Comparison of ENCODE assay signal across 14 cellular contexts in the genomic region with DNA sequence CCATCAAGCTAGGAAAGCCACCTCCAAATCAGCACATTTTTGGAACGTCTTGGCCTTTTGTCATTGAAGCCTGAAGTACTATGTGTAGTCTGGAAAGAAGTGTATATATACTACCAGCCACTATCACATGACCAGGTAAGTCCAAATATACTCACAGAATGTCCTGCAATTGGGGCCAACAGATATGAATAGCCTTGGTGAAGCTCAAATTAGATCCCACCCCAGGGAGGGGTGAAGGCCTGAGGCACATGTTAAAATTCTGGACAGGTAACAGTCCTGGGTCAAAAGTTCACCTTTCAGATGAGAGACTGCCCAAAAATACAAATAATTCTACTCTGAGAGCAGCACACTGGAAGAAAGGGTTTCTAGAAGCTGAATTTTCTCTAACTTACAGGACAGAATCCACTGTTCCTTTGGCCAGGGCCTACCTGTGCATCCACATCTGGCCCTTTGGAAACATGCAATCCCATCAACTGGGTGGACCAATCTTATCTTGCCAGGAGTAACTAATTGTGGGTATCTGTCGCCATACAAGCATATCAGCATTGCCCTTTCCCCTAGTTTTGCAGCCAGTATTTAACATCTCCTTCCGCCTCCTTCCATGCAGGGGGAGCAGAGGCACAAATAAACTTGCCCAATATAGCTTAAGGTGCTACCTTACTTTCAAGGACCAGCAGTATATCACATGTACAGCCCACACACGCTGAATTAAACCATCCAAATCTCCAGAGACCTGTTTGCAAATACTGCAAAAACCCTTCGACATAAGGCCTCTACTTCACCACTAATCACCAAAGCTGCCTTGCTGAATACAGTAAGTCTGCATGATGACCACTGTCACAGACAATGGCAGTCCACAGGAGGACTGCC.
DNase-seq lines count a peak whose midpoint lies in the region; ATAC-seq and TF ChIP-seq lines count a peak whose summit lies in the region.
"Had no signal": no experiment of that assay in that cellular context is flagged by ENCODE, and none has a peak within 500 bp of the region (broad histone marks: within the 10 kb centered on the region; RNA-seq: fewer than 3 reads in every experiment).

No MANE protein-coding gene starts in this region.

- H3K4me3 ChIP-seq in cardiac muscle cell, result no peak overlapping the region
- H3K4me3 ChIP-seq in prostate gland, result no peak overlapping the region
- H3K4me3 ChIP-seq in uterus, result no peak overlapping the region

- in situ Hi-C loops in GM18951 (cut with MboI; ENCODE audit: low sequenced_read_pairs, unreplicated experiment), result no loop called here

- H3K27me3 ChIP-seq in cardiac muscle cell (no peaks in the 10 kb centered on the region), prostate gland (replicated peaks; ENCODE audit: insufficient read depth) (no peaks in the 10 kb centered on the region), uterus (no peaks in the 10 kb centered on the region)

- H3K9me3 ChIP-seq in cardiac muscle cell (ENCODE audit: low read depth), result no peaks in the 10 kb centered on the region
- H3K9me3 ChIP-seq in prostate gland, result no peaks in the 10 kb centered on the region
- H3K9me3 ChIP-seq in uterus, result no peaks in the 10 kb centered on the region

- H3K36me3 Mint-ChIP-seq in WTC11 (peaks cover 46% of the 10 kb centered on the region), immature natural killer cell (peaks cover 9 to 23% (median 10%) of the 10 kb centered on the region in 3 donors)
- H3K36me3 Mint-ChIP-seq in T-helper 2 cell treated with Interferon-gamma antibody and Interleukin-4, amounts not matched to agents 5 μg/mL and 100 μg/mL, for 36 hours (ENCODE audit: low read depth), result peaks cover 56% of the 10 kb centered on the region

- no peak for DNase-seq in WTC11 (ENCODE audit: low spot score)
- DNase-seq in cardiac muscle cell (ENCODE audit: low read depth in 1 of 2, low spot score in 1 of 2), result peak in 1 of 2 donors; percentile 5
- DNase-seq in prostate gland (ENCODE audit: low spot score), result no peak
- no peak for DNase-seq in immature natural killer cell
- DNase-seq in uterus, result no peak
- no peak for DNase-seq in foreskin melanocyte
- no peak for DNase-seq in T-helper 2 cell treated with Interferon-gamma antibody and Interleukin-4, amounts not matched to agents 5 μg/mL and 100 μg/mL, for 36 hours (ENCODE audit: low spot score)
- DNase-seq: activated CD4-positive, alpha-beta T cell treated with anti-CD3 and anti-CD28 coated beads, Interleukin-2, amount 10 ng/mL, durations not matched to agents 7 days and 5 days; aorta; mesenchymal stem cell; NCI-H2171; stimulated activated naive CD8-positive, alpha-beta T cell treated with anti-CD3 and anti-CD28 coated beads, Interleukin-15, Interleukin-2, amounts not matched to agents 100 U/mL and 50 U/mL, for 24 hours had no signal

- H3K9me3 Mint-ChIP-seq in WTC11, result no peaks in the 10 kb centered on the region
- H3K9me3 Mint-ChIP-seq in immature natural killer cell, result no peaks in the 10 kb centered on the region
- no peaks in the 10 kb centered on the region for H3K9me3 Mint-ChIP-seq in T-helper 2 cell treated with Interferon-gamma antibody and Interleukin-4, amounts not matched to agents 5 μg/mL and 100 μg/mL, for 36 hours
- H3K9me3 Mint-ChIP-seq: activated CD4-positive, alpha-beta T cell treated with anti-CD3 and anti-CD28 coated beads, Interleukin-2, amount 10 ng/mL, durations not matched to agents 7 days and 5 days; activated T-helper 2 cell treated with anti-CD3 and anti-CD28 coated beads, Interferon-gamma antibody, Interleukin-2, Interleukin-4, amounts not matched to agents 10 μg/mL and 5 μg/mL and 100 μg/mL, durations not matched to agents 14 hours and 24 hours and 36 hours had no signal

- H3K4me1 ChIP-seq in cardiac muscle cell (ENCODE audit: low read depth) (peaks cover 31% of the 10 kb centered on the region), prostate gland (replicated peaks) (no peaks in the 10 kb centered on the region), uterus (no peaks in the 10 kb centered on the region)

- POLR2A ChIA-PET in WTC11 (lab: Charles Lee), result no interaction called here

- H3K4me3 Mint-ChIP-seq in WTC11 (no peak overlapping the region), immature natural killer cell (no peak overlapping the region)
- H3K4me3 Mint-ChIP-seq in T-helper 2 cell treated with Interferon-gamma antibody and Interleukin-4, amounts not matched to agents 5 μg/mL and 100 μg/mL, for 36 hours, result no peak overlapping the region
- H3K4me3 Mint-ChIP-seq: activated CD4-positive, alpha-beta T cell treated with anti-CD3 and anti-CD28 coated beads, Interleukin-2, amount 10 ng/mL, durations not matched to agents 7 days and 5 days had no signal

- H3K4me1 Mint-ChIP-seq in WTC11 (peaks cover 25% of the 10 kb centered on the region), immature natural killer cell (peaks cover 4 to 9% of the 10 kb centered on the region in 2 donors)
- H3K4me1 Mint-ChIP-seq in T-helper 2 cell treated with Interferon-gamma antibody and Interleukin-4, amounts not matched to agents 5 μg/mL and 100 μg/mL, for 36 hours (ENCODE audit: low read depth), result peaks cover 3% of the 10 kb centered on the region

- 73% methylated on average over 5 of the region's 5 CpGs for WGBS in prostate gland

- intact Hi-C loops in prostate gland (cut with DNase I), result no loop called here
- intact Hi-C loops in uterus (cut with DNase I; ENCODE audit: low total_unique reads), result no loop called here

- H3K27ac ChIP-seq in cardiac muscle cell, result peak overlapping the region; percentile 83
- peak overlapping the region; percentile 53 to 71 for H3K27ac ChIP-seq in prostate gland
- no peak overlapping the region for H3K27ac ChIP-seq in uterus

- TF ChIP-seq CTCF in WTC11 (IDR thresholded peaks at IDR 0.05) (no peak), cardiac muscle cell (IDR thresholded peaks at IDR 0.05; ENCODE audit: low read depth, low read length) (no peak), prostate gland (IDR thresholded peaks at IDR 0.05) (no peak), uterus (IDR thresholded peaks at IDR 0.05) (no peak)

- ATAC-seq in WTC11, result no peak
- ATAC-seq: stimulated activated naive CD8-positive, alpha-beta T cell treated with anti-CD3 and anti-CD28 coated beads, Interleukin-15, Interleukin-2, amounts not matched to agents 100 U/mL and 50 U/mL, for 24 hours had no signal

- H3K27me3 Mint-ChIP-seq in WTC11 (ENCODE audit: low read depth), result no peaks in the 10 kb centered on the region
- H3K27me3 Mint-ChIP-seq in immature natural killer cell (ENCODE audit: low read depth in 3 of 3), result no peaks in the 10 kb centered on the region
- H3K27me3 Mint-ChIP-seq in T-helper 2 cell treated with Interferon-gamma antibody and Interleukin-4, amounts not matched to agents 5 μg/mL and 100 μg/mL, for 36 hours (ENCODE audit: low read depth), result no peaks in the 10 kb centered on the region
- H3K27me3 Mint-ChIP-seq: activated CD4-positive, alpha-beta T cell treated with anti-CD3 and anti-CD28 coated beads, Interleukin-2, amount 10 ng/mL, durations not matched to agents 7 days and 5 days had no signal

- TF ChIP-seq POLR2A in GM18951 (IDR thresholded peaks at IDR 0.05; ENCODE audit: extremely low read depth, insufficient read depth, insufficient read length) (peak; percentile 22), prostate gland (IDR thresholded peaks at IDR 0.05) (no peak), uterus (IDR thresholded peaks at IDR 0.05) (no peak)

- CTCF ChIA-PET in WTC11 (lab: Charles Lee), result interaction anchor here (1.5 kb wide), 1 partner anchor 18 kb away, joined by 5 read pairs; no protein-coding TSS in a partner anchor

- H3K27ac Mint-ChIP-seq in WTC11 (peak overlapping the region; percentile 79), immature natural killer cell (peak overlapping the region in 3 of 6 donors; percentile 3 to 63 (median 42))
- no peak overlapping the region for H3K27ac Mint-ChIP-seq in T-helper 2 cell treated with Interferon-gamma antibody and Interleukin-4, amounts not matched to agents 5 μg/mL and 100 μg/mL, for 36 hours
- H3K27ac Mint-ChIP-seq: activated CD4-positive, alpha-beta T cell treated with anti-CD3 and anti-CD28 coated beads, Interleukin-2, amount 10 ng/mL, durations not matched to agents 7 days and 5 days; activated T-helper 2 cell treated with anti-CD3 and anti-CD28 coated beads, Interferon-gamma antibody, Interleukin-2, Interleukin-4, amounts not matched to agents 10 μg/mL and 5 μg/mL and 100 μg/mL, durations not matched to agents 14 hours and 24 hours and 36 hours had no signal

- peaks cover 58% of the 10 kb centered on the region for H3K36me3 ChIP-seq in cardiac muscle cell
- H3K36me3 ChIP-seq in prostate gland, result no peaks in the 10 kb centered on the region
- H3K36me3 ChIP-seq in uterus, result no peaks in the 10 kb centered on the region

TF ChIP-seq in WTC11, 78 proteins besides CTCF, POLR2A, EP300 and RAD21 (continues in another document):
- TF ChIP-seq USF2 (CRISPR knock-in tag; IDR thresholded peaks at IDR 0.05), result no peak

Comparison
In these comparisons a context has a peak if more than half of its experiments do, and no peak if none do; other contexts are left out.
1. H3K27ac ChIP-seq: peak in cardiac muscle cell (single experiment) and prostate gland (2 of 2); none in uterus (0 of 2).